ENCODE assay signal across 1 cellular context in genomic region chr22:25650834-25651233, GRCh38.
TF ChIP-seq lines count a peak whose summit lies in the region.

No MANE protein-coding gene starts in this region.

TF ChIP-seq in GM12878, 131 proteins besides CTCF, POLR2A, EP300 and RAD21 (continued from another document):
- TF ChIP-seq REST (IDR thresholded peaks at IDR 0.05; ENCODE audit: low read depth, low read length) (no peak), PRDM15 (CRISPR knock-in tag; IDR thresholded peaks at IDR 0.05) (no peak), FOXM1 (IDR thresholded peaks at IDR 0.05; ENCODE audit: low read depth, low read length) (no peak), RAD51 (IDR thresholded peaks at IDR 0.05) (no peak), CEBPZ (IDR thresholded peaks at IDR 0.05; ENCODE audit: low read depth, low read length) (no peak), SKIL (IDR thresholded peaks at IDR 0.05; ENCODE audit: low read depth, poor library complexity, severe bottlenecking) (peak; percentile 31), LARP7 (IDR thresholded peaks at IDR 0.05) (no peak)
